1 cellular context compared by ENCODE assay signal in genomic region chr9:37465249-37466036, GRCh38.
TF ChIP-seq lines count a peak whose summit lies in the region.

TSS of gene ZBTB5 (minus strand) at chr9:37465450. CDS start at chr9:37442551, 22,899 bp downstream.

TF ChIP-seq in HepG2, 621 proteins besides CTCF, POLR2A, EP300 and RAD21 (continued from another document and continues in another):
- TF ChIP-seq CREB3 (CRISPR knock-in tag; IDR thresholded peaks at IDR 0.05) (0 out of 2 replicates have a peak, but pooled peaks have one; percentile 39), FOSL2 (CRISPR knock-in tag; IDR thresholded peaks at IDR 0.05) (0 out of 2 replicates have a peak, but pooled peaks have one; percentile 2), ATF2 (CRISPR knock-in tag; IDR thresholded peaks at IDR 0.05) (peak; percentile 78), ZBTB1 (CRISPR knock-in tag; IDR thresholded peaks at IDR 0.05; ENCODE audit: borderline replicate concordance) (no peak), PCBP1 (IDR thresholded peaks at IDR 0.05; ENCODE audit: borderline replicate concordance, low read depth, low read length) (peak; percentile 12; the same call in 1 of the 2 replicates), SOX5 (CRISPR knock-in tag; IDR thresholded peaks at IDR 0.05; ENCODE audit: borderline replicate concordance) (0 out of 2 replicates have a peak, but pooled peaks have one; percentile 7), NFRKB (IDR thresholded peaks at IDR 0.05) (no peak), TEAD3 (CRISPR knock-in tag; optimal IDR thresholded peaks at IDR 0.05; ENCODE audit: borderline replicate concordance) (peak; percentile 58), TBX2 (CRISPR knock-in tag; IDR thresholded peaks at IDR 0.05; ENCODE audit: borderline replicate concordance) (peak; percentile 55), HMGXB3 (CRISPR knock-in tag; IDR thresholded peaks at IDR 0.05; ENCODE audit: borderline replicate concordance) (peak; percentile 97), HMGA1 (CRISPR knock-in tag; conservative IDR thresholded peaks at IDR 0.05) (no peak), MXI1 (IDR thresholded peaks at IDR 0.05; ENCODE audit: borderline replicate concordance, low read depth, low read length) (peak; percentile 75; the same call in 2 of the 3 replicates), ZNF580 (CRISPR knock-in tag; IDR thresholded peaks at IDR 0.05; ENCODE audit: borderline replicate concordance, low read depth) (no peak), ZNF788 (CRISPR knock-in tag; IDR thresholded peaks at IDR 0.05; ENCODE audit: borderline replicate concordance) (no peak), ZNF629 (CRISPR knock-in tag; conservative IDR thresholded peaks at IDR 0.05) (no peak), GATA4 (IDR thresholded peaks at IDR 0.05; ENCODE audit: borderline replicate concordance, low read depth) (peak; percentile 55; the same call in 1 of the 2 replicates), ZNF598 (CRISPR knock-in tag; IDR thresholded peaks at IDR 0.05; ENCODE audit: borderline replicate concordance) (peak; percentile 52; the same call in 1 of the 2 replicates), ZNF350 (CRISPR knock-in tag; IDR thresholded peaks at IDR 0.05; ENCODE audit: borderline replicate concordance, low read depth) (peak; percentile 63; the same call in 1 of the 2 replicates), BCL3 (CRISPR knock-in tag; IDR thresholded peaks at IDR 0.05) (0 out of 2 replicates have a peak, but pooled peaks have one; percentile 24), ZNF510 (CRISPR knock-in tag; IDR thresholded peaks at IDR 0.05; ENCODE audit: low read depth) (peak; percentile 17; the same call in 1 of the 2 replicates), ZNF616 (CRISPR knock-in tag; IDR thresholded peaks at IDR 0.05; ENCODE audit: low read depth) (no peak; the same call in 1 of the 2 replicates), BATF2 (CRISPR knock-in tag; IDR thresholded peaks at IDR 0.05) (no peak), CREM (IDR thresholded peaks at IDR 0.05) (peak; percentile 92), CREM (CRISPR knock-in tag; IDR thresholded peaks at IDR 0.05) (0 out of 2 replicates have a peak, but pooled peaks have one; percentile 46), ZNF367 (CRISPR knock-in tag; IDR thresholded peaks at IDR 0.05; ENCODE audit: borderline replicate concordance) (no peak), ZNF280D (CRISPR knock-in tag; IDR thresholded peaks at IDR 0.05) (no peak), SP5 (CRISPR knock-in tag; IDR thresholded peaks at IDR 0.05; ENCODE audit: borderline replicate concordance, low read depth) (peak; percentile 81), THRA (CRISPR knock-in tag; IDR thresholded peaks at IDR 0.05; ENCODE audit: borderline replicate concordance) (no peak), SMAD3 (CRISPR knock-in tag; IDR thresholded peaks at IDR 0.05) (peak; percentile 29; the same call in 1 of the 2 replicates), KDM5B (CRISPR knock-in tag; IDR thresholded peaks at IDR 0.05; ENCODE audit: borderline replicate concordance) (no peak), SALL2 (CRISPR knock-in tag; IDR thresholded peaks at IDR 0.05) (0 out of 2 replicates have a peak, but pooled peaks have one; percentile 21), SRSF4 (IDR thresholded peaks at IDR 0.05; ENCODE audit: low read depth, low read length, poor library complexity, severe bottlenecking) (no peak), TBP (CRISPR knock-in tag; IDR thresholded peaks at IDR 0.05) (no peak), ZNF382 (CRISPR knock-in tag; IDR thresholded peaks at IDR 0.05; ENCODE audit: borderline replicate concordance) (no peak), ZMYM4 (CRISPR knock-in tag; IDR thresholded peaks at IDR 0.05) (peak; percentile 67), CC2D1A (CRISPR knock-in tag; IDR thresholded peaks at IDR 0.05) (no peak), PAF1 (CRISPR knock-in tag; IDR thresholded peaks at IDR 0.05) (no peak), CHD4 (IDR thresholded peaks at IDR 0.05; ENCODE audit: borderline replicate concordance, low read length) (no peak; the same call in 1 of the 2 replicates), IKZF5 (CRISPR knock-in tag; IDR thresholded peaks at IDR 0.05) (0 out of 2 replicates have a peak, but pooled peaks have one; percentile 11), SIN3A (IDR thresholded peaks at IDR 0.05; ENCODE audit: borderline replicate concordance, low read depth, low read length) (peak; percentile 87; the same call in 1 of the 2 replicates), NAIF1 (CRISPR knock-in tag; IDR thresholded peaks at IDR 0.05; ENCODE audit: borderline replicate concordance) (no peak), SP140L (CRISPR knock-in tag; IDR thresholded peaks at IDR 0.05; ENCODE audit: borderline replicate concordance) (no peak), ZMAT3 (CRISPR knock-in tag; conservative IDR thresholded peaks at IDR 0.05) (peak; percentile 58; the same call in 1 of the 2 replicates), CCAR2 (optimal IDR thresholded peaks at IDR 0.05; ENCODE audit: low read depth, low read length) (peak; percentile 22), ZSCAN20 (CRISPR knock-in tag; IDR thresholded peaks at IDR 0.05; ENCODE audit: borderline replicate concordance) (no peak), GABPA (IDR thresholded peaks at IDR 0.05; ENCODE audit: low read depth, low read length) (peak; percentile 79), GABPA (CRISPR knock-in tag; IDR thresholded peaks at IDR 0.05; ENCODE audit: low read depth) (peak; percentile 93), POLR2AphosphoS2 (IDR thresholded peaks at IDR 0.05; ENCODE audit: low read depth, low read length) (0 out of 2 replicates have a peak, but pooled peaks have one; percentile 71), CREB1 (IDR thresholded peaks at IDR 0.05) (peak; percentile 95), CREB1 (CRISPR knock-in tag; IDR thresholded peaks at IDR 0.05) (peak; percentile 94), NFYB (CRISPR knock-in tag; IDR thresholded peaks at IDR 0.05) (peak; percentile 96), ATF5 (CRISPR knock-in tag; IDR thresholded peaks at IDR 0.05; ENCODE audit: low read depth) (0 out of 2 replicates have a peak, but pooled peaks have one; percentile 62)
